14 cellular contexts compared by ENCODE assay signal in the genomic region with DNA sequence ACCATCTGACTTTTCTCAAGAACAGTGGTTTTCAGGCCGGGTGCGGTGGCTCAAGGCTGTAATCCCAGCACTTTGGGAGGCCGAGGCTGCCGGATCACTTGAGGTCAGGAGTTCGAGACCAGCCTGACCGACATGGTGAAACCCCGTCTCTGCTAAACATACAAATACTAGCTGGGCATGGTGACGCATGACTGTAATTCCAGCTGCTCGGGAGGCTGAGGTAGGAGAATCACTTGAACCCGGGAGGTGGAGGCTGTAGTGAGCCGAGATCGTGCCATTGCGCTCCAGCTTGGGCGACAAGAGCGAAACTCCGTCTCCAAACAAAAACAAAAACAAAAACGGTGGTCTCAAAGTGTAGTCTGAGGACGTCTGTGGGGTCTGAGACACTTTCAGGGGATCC. TPM values are rescaled to one million over a fixed set of nuclear protein-coding genes. Genes with fewer than 3 reads are reported as not detected.
DNase-seq lines count a peak whose midpoint lies in the region; ATAC-seq, FAIRE-seq and TF ChIP-seq lines count a peak whose summit lies in the region.
"Not testable (repeated sequence)": the region's sequence is repeated elsewhere in the genome, so short reads cannot be mapped to it uniquely, and the experiment has no call there.
"Had no signal": no experiment of that assay in that cellular context is flagged by ENCODE, and none has a peak within 500 bp of the region (broad histone marks: within the 10 kb centered on the region; RNA-seq: fewer than 3 reads in every experiment).

No MANE protein-coding gene starts in this region.

- not testable (repeated sequence) for H3K23me2 ChIP-seq in H1 (ENCODE audit: low read depth, low read length)

- H3K79me2 ChIP-seq in SK-N-SH (ENCODE audit: insufficient read depth), result peaks cover 41% of the 10 kb centered on the region
- H3K79me2 ChIP-seq in H1 (ENCODE audit: control insufficient read depth in 1 of 2, insufficient read depth in 2 of 2, low read length in 2 of 2), result not testable (repeated sequence)
- peaks cover 42% of the 10 kb centered on the region for H3K79me2 ChIP-seq in hepatocyte

- H3K9me2 ChIP-seq in SK-N-SH; hepatocyte (replicated peaks; ENCODE audit: insufficient read depth): not testable (repeated sequence)

- H2BK12ac ChIP-seq in H1 (ENCODE audit: low read depth, low read length), result not testable (repeated sequence)

- FAIRE-seq in H1 (lab: Jason Lieb, UNC), result not testable (repeated sequence)

- not testable (repeated sequence) for H2BK120ac ChIP-seq in H1 (replicated peaks; ENCODE audit: low read depth, low read length)

- H3K9me3 ChIP-seq in HUES6 (ENCODE audit: control insufficient read depth, insufficient read depth, low read depth, low read length); SK-N-SH; H1 (ENCODE audit: insufficient read depth in 2 of 2, low read depth in 1 of 2, low read length in 1 of 2); hepatocyte (ENCODE audit: low read depth): not testable (repeated sequence)

- not testable (repeated sequence) for H3K4ac ChIP-seq in H1 (replicated peaks; ENCODE audit: insufficient read length, low read depth, low read length)

- H3K4me1 ChIP-seq in HUES6 (ENCODE audit: control insufficient read depth, insufficient read depth, low read length); SK-N-SH (ENCODE audit: control insufficient read depth in 1 of 2, insufficient read depth in 2 of 2, low read depth in 1 of 2, low read length in 1 of 2); H1 (replicated peaks in 1 of 4; ENCODE audit: control insufficient read depth in 3 of 4, insufficient read depth in 4 of 4, low read length in 3 of 4); hepatocyte (ENCODE audit: insufficient read depth): not testable (repeated sequence)

- peak overlapping the region; percentile 72 for H3K4me3 Mint-ChIP-seq in activated naive CD4-positive, alpha-beta T cell treated with anti-CD3 and anti-CD28 coated beads, Interleukin-2, amount 10 ng/mL, durations not matched to agents 7 days and 5 days
- peak overlapping the region; percentile 79 to 83 (median 83) for H3K4me3 Mint-ChIP-seq in nephron
- H3K4me3 Mint-ChIP-seq in stimulated activated effector memory CD8-positive, alpha-beta T cell treated with anti-CD3 and anti-CD28 coated beads, Interleukin-12 subunit alpha, Interleukin-12 subunit beta, amount 100 ng/mL, for 72 hours, result peak overlapping the region; percentile 97

- not testable (repeated sequence) for H4K91ac ChIP-seq in H1 (replicated peaks; ENCODE audit: insufficient read length, low read length)

- not testable (repeated sequence) for H2AFZ ChIP-seq in SK-N-SH (ENCODE audit: low read depth); H1 (ENCODE audit: low read length); hepatocyte

- H3K18ac ChIP-seq in H1 (ENCODE audit: extremely low read depth, low read length), result not testable (repeated sequence)

- 74% methylated on average over 18 of the region's 18 CpGs for WGBS in SK-N-SH (ENCODE audit: low lambda C conversion rate)
- 90% methylated on average over 18 of the region's 18 CpGs; no CpG with 5 or more reads in 1 of the 2 experiments for WGBS in H1 (ENCODE audit: extremely low coverage in 1 of 2, insufficient coverage in 1 of 2, insufficient read length in 1 of 2, insufficient replicate concordance in 2 of 2, low coverage in 1 of 2, low lambda C conversion rate in 2 of 2, missing lambda C conversion rate in 1 of 2), 2 experiments
- WGBS in hepatocyte (ENCODE audit: low lambda C conversion rate, missing lambda C conversion rate), result 91% methylated on average over 18 of the region's 18 CpGs

- H3K56ac ChIP-seq in H1 (replicated peaks; ENCODE audit: insufficient read length, low read depth, low read length), result not testable (repeated sequence)

- peaks cover 26% of the 10 kb centered on the region for H3K36me3 ChIP-seq in HUES6 (ENCODE audit: control insufficient read depth, insufficient read depth, low read length)
- peaks cover 21 to 29% of the 10 kb centered on the region in 2 experiments for H3K36me3 ChIP-seq in SK-N-SH (replicated peaks in 1 of 2; ENCODE audit: control insufficient read depth in 1 of 2, insufficient read depth in 2 of 2, low read length in 1 of 2)
- peaks cover 5 to 16% (median 10%) of the 10 kb centered on the region in 4 experiments; a peak in 5 of 8 replicates for H3K36me3 ChIP-seq in H1 (ENCODE audit: control insufficient read depth in 2 of 4, insufficient read depth in 4 of 4, low read length in 3 of 4)
- not testable (repeated sequence) for H3K36me3 ChIP-seq in hepatocyte (replicated peaks; ENCODE audit: insufficient read depth, low read depth)

- not testable (repeated sequence) for H3K79me1 ChIP-seq in H1 (ENCODE audit: low read depth, low read length)

- not testable (repeated sequence) for H2BK5ac ChIP-seq in H1 (ENCODE audit: low read depth, low read length)

- not testable (repeated sequence) for DNase-seq in SK-N-SH; activated naive CD4-positive, alpha-beta T cell treated with anti-CD3 and anti-CD28 coated beads, Interleukin-2, amount 10 ng/mL, durations not matched to agents 7 days and 5 days; H1 (ENCODE audit: low read depth in 1 of 2, low spot score in 2 of 2); hepatocyte (ENCODE audit: low spot score); stimulated activated effector memory CD8-positive, alpha-beta T cell treated with anti-CD3 and anti-CD28 coated beads, Interleukin-12 subunit alpha, Interleukin-12 subunit beta, amount 100 ng/mL, for 72 hours (ENCODE audit: low spot score in 2 of 2)

- not testable (repeated sequence) for TF ChIP-seq EP300 in SK-N-SH (IDR thresholded peaks at IDR 0.05; ENCODE audit: borderline replicate concordance in 1 of 2, low read depth in 1 of 2, low read length in 1 of 2); H1 (IDR thresholded peaks at IDR 0.05; ENCODE audit: borderline replicate concordance in 1 of 2, low read depth in 2 of 2, low read length in 2 of 2)

- not testable (repeated sequence) for H3K9me3 Mint-ChIP-seq in activated naive CD4-positive, alpha-beta T cell treated with anti-CD3 and anti-CD28 coated beads, Interleukin-2, amount 10 ng/mL, durations not matched to agents 7 days and 5 days; nephron; stimulated activated effector memory CD8-positive, alpha-beta T cell treated with anti-CD3 and anti-CD28 coated beads, Interleukin-12 subunit alpha, Interleukin-12 subunit beta, amount 100 ng/mL, for 72 hours

- H3K9ac ChIP-seq in HUES6 (ENCODE audit: low read length); H1 (replicated peaks in 1 of 4; ENCODE audit: extremely low read depth in 1 of 4, low read depth in 3 of 4, low read length in 3 of 4): not testable (repeated sequence)
- H3K9ac ChIP-seq in SK-N-SH, result peak overlapping the region; percentile 84; the same call in 1 of the 2 replicates

- TF ChIP-seq POLR2A in H1 (IDR thresholded peaks at IDR 0.05; ENCODE audit: control extremely low read depth in 1 of 2, low read depth in 2 of 2, low read length in 2 of 2), result not testable (repeated sequence)

- not testable (repeated sequence) for TF ChIP-seq RAD21 in SK-N-SH (IDR thresholded peaks at IDR 0.05; ENCODE audit: low read length); H1 (IDR thresholded peaks at IDR 0.05 in 1 of 2, conservative IDR thresholded peaks at IDR 0.05 in 1 of 2; ENCODE audit: low read depth in 2 of 2, low read length in 2 of 2)

- not testable (repeated sequence) for H3K14ac ChIP-seq in H1 (ENCODE audit: insufficient read length)

- not testable (repeated sequence) for TF ChIP-seq CTCF in C4-2B (conservative IDR thresholded peaks at IDR 0.05); SK-N-SH (IDR thresholded peaks at IDR 0.05); H1 (IDR thresholded peaks at IDR 0.05; ENCODE audit: control extremely low read depth in 1 of 3, insufficient read depth in 1 of 3, low read depth in 1 of 3, low read length in 3 of 3); hepatocyte (IDR thresholded peaks at IDR 0.05; ENCODE audit: poor library complexity); nephron (IDR thresholded peaks at IDR 0.05; ENCODE audit: unreplicated experiment in 3 of 3)

- not testable (repeated sequence) for H2BK20ac ChIP-seq in H1 (ENCODE audit: low read length)

- H3K4me1 Mint-ChIP-seq in activated naive CD4-positive, alpha-beta T cell treated with anti-CD3 and anti-CD28 coated beads, Interleukin-2, amount 10 ng/mL, durations not matched to agents 7 days and 5 days, result peaks cover 28% of the 10 kb centered on the region
- peaks cover 11% of the 10 kb centered on the region for H3K4me1 Mint-ChIP-seq in nephron
- peaks cover 26% of the 10 kb centered on the region for H3K4me1 Mint-ChIP-seq in stimulated activated effector memory CD8-positive, alpha-beta T cell treated with anti-CD3 and anti-CD28 coated beads, Interleukin-12 subunit alpha, Interleukin-12 subunit beta, amount 100 ng/mL, for 72 hours

- CTCF ChIA-PET in SK-N-SH (lab: Yijun Ruan, JAX) (interaction anchor here (0.7 to 6.3 kb wide), 3 partner anchors 90 to 429 kb away, joined by 4 to 47 read pairs (median 4); a partner anchor contains a TSS), H1 (lab: Charles Lee; ENCODE audit: partially characterized antibody) (interaction anchor here (0.6 to 7.5 kb wide), 12 partner anchors 11 to 331 kb away, joined by 3 to 52 read pairs (median 6); a partner anchor contains a TSS)
- CTCF ChIA-PET in activated naive CD4-positive, alpha-beta T cell treated with anti-CD3 and anti-CD28 coated beads, Interleukin-2, amount 10 ng/mL, durations not matched to agents 7 days and 5 days (lab: Charles Lee), result interaction anchor here (0.9 to 5.7 kb wide), 2 partner anchors 12 to 331 kb away, joined by 4 to 48 read pairs; no protein-coding TSS in a partner anchor

- H3K27ac Mint-ChIP-seq in activated naive CD4-positive, alpha-beta T cell treated with anti-CD3 and anti-CD28 coated beads, Interleukin-2, amount 10 ng/mL, durations not matched to agents 7 days and 5 days, result not testable (repeated sequence)
- H3K27ac Mint-ChIP-seq in nephron, result peak overlapping the region in 2 of 3 experiments; percentile 54 to 65
- peak overlapping the region; percentile 56 for H3K27ac Mint-ChIP-seq in stimulated activated effector memory CD8-positive, alpha-beta T cell treated with anti-CD3 and anti-CD28 coated beads, Interleukin-12 subunit alpha, Interleukin-12 subunit beta, amount 100 ng/mL, for 72 hours

- H4K20me1 ChIP-seq in SK-N-SH (ENCODE audit: insufficient read depth); H1 (replicated peaks in 1 of 2; ENCODE audit: control insufficient read depth in 1 of 2, insufficient read depth in 2 of 2, low read length in 2 of 2); hepatocyte (ENCODE audit: insufficient read depth, poor library complexity, severe bottlenecking): not testable (repeated sequence)

- H2BK15ac ChIP-seq in H1 (ENCODE audit: low read length), result not testable (repeated sequence)

- peak overlapping the region; percentile 96 for H3K4me3 ChIP-seq in HUES6 (ENCODE audit: low read depth, low read length)
- H3K4me3 ChIP-seq in SK-N-SH (ENCODE audit: low read depth in 2 of 2, low read length in 1 of 2), result peak overlapping the region; percentile 72
- H3K4me3 ChIP-seq in H1 (ENCODE audit: extremely low read depth in 1 of 4, insufficient read depth in 2 of 4, low read depth in 3 of 4, low read length in 4 of 4), result peak overlapping the region; percentile 93 to 97 (median 94); a peak in 5 of 8 replicates
- H3K4me3 ChIP-seq in hepatocyte, result peak overlapping the region; percentile 64

- not testable (repeated sequence) for H4K5ac ChIP-seq in H1 (ENCODE audit: insufficient read length, low read depth, low read length)

- not testable (repeated sequence) for ATAC-seq in stimulated activated effector memory CD8-positive, alpha-beta T cell treated with anti-CD3 and anti-CD28 coated beads, Interleukin-12 subunit alpha, Interleukin-12 subunit beta, amount 100 ng/mL, for 72 hours

- H4K8ac ChIP-seq in H1 (ENCODE audit: extremely low read depth, insufficient read depth, low read length), result not testable (repeated sequence)

- H3K27me3 ChIP-seq in HUES6 (ENCODE audit: control insufficient read depth, insufficient read depth, low read length); SK-N-SH (ENCODE audit: insufficient read depth); H1 (replicated peaks in 1 of 4; ENCODE audit: control insufficient read depth in 3 of 4, extremely low read depth in 1 of 4, insufficient read depth in 3 of 4, low read length in 3 of 4); hepatocyte: not testable (repeated sequence)

- H3K27me3 Mint-ChIP-seq in activated naive CD4-positive, alpha-beta T cell treated with anti-CD3 and anti-CD28 coated beads, Interleukin-2, amount 10 ng/mL, durations not matched to agents 7 days and 5 days; nephron (ENCODE audit: low read depth): not testable (repeated sequence)

- H3K23ac ChIP-seq in H1 (ENCODE audit: insufficient read length), result not testable (repeated sequence)

- H2AK5ac ChIP-seq in H1 (ENCODE audit: low read depth, low read length), result not testable (repeated sequence)

- POLR2A ChIA-PET in SK-N-SH (lab: Yijun Ruan, JAX) (interaction anchor here (0.6 to 1.2 kb wide), 2 partner anchors 236 to 275 kb away, joined by 3 to 8 read pairs; a partner anchor contains a TSS), H1 (lab: Charles Lee; ENCODE audit: partially characterized antibody) (interaction anchor here (1.0 to 1.8 kb wide), 4 partner anchors 26 to 295 kb away, joined by 3 to 5 read pairs (median 4); a partner anchor contains a TSS)

- H3K36me3 Mint-ChIP-seq in activated naive CD4-positive, alpha-beta T cell treated with anti-CD3 and anti-CD28 coated beads, Interleukin-2, amount 10 ng/mL, durations not matched to agents 7 days and 5 days, result peaks cover 16% of the 10 kb centered on the region
- peaks cover 16% of the 10 kb centered on the region for H3K36me3 Mint-ChIP-seq in nephron (ENCODE audit: low read depth)
- peaks cover 41% of the 10 kb centered on the region for H3K36me3 Mint-ChIP-seq in stimulated activated effector memory CD8-positive, alpha-beta T cell treated with anti-CD3 and anti-CD28 coated beads, Interleukin-12 subunit alpha, Interleukin-12 subunit beta, amount 100 ng/mL, for 72 hours

- H3K27ac ChIP-seq in C4-2B (peak overlapping the region; percentile 9; the same call in 1 of the 2 replicates), SK-N-SH (ENCODE audit: low read depth in 2 of 2, low read length in 1 of 2) (peak overlapping the region in 1 of 2 experiments; percentile 79; a peak in 1 of 4 replicates)
- not testable (repeated sequence) for H3K27ac ChIP-seq in HUES6 (ENCODE audit: low read depth, low read length); H1 (ENCODE audit: low read depth, low read length); hepatocyte

- peaks cover 12% of the 10 kb centered on the region for H3F3A ChIP-seq in SK-N-SH (replicated peaks; ENCODE audit: insufficient read depth)

- H3K4me2 ChIP-seq in SK-N-SH (peak overlapping the region; percentile 78), H1 (ENCODE audit: insufficient read depth in 1 of 2, low read depth in 2 of 2, low read length in 2 of 2) (peak overlapping the region; percentile 69 to 70), hepatocyte (peak overlapping the region; percentile 79)

RNA-seq across cellular contexts. Expression of a gene that starts 1.2 kb away (rescaled TPM):
- polyA plus RNA-seq in SK-N-SH (2012; rRNA removed) (29.8 and 35.5 TPM in 2 replicates), H1 (2011; rRNA removed) (13.2 and 20.5 TPM in 2 replicates), hepatocyte (26.8 and 27.7 TPM in 2 replicates)
- polyA plus RNA-seq in SK-N-SH (2012; cell fraction: cytosol; rRNA removed), result 47.9 and 55.7 TPM in 2 replicates
- polyA plus RNA-seq in SK-N-SH (2012; cell fraction: nucleus; rRNA removed), result 6.6 and 12.2 TPM in 2 replicates
- total RNA-seq in H1 (2021; fragmentation: NEBNext Ultra II Directional; extraction: Animal tissue kit (Norgen Biotek cat#: 25700)), result 32.0 and 33.6 TPM in 2 replicates
- polyA plus RNA-seq in H1 (2011; cell fraction: cytosol; rRNA removed), result 28.0 TPM
- polyA plus RNA-seq in H1 (2011; cell fraction: nucleus; rRNA removed), result 5.8 TPM
- polyA plus RNA-seq in H1 (2012, experiment 1 of 2), result 17.5 to 26.9 TPM (median 19.3 TPM) in 4 replicates
- polyA plus RNA-seq in H1 (2012, experiment 2 of 2), result 4.3 TPM
- 30.8 TPM for polyA plus RNA-seq in H1 (2013, experiment 1 of 2)
- 33.4 TPM for polyA plus RNA-seq in H1 (2013, experiment 2 of 2)
- 10.7 and 13.1 TPM in 2 replicates for polyA minus RNA-seq in H1 (2011; rRNA and poly(A)+ RNA removed)
- polyA minus RNA-seq in H1 (2011; cell fraction: cytosol; rRNA and poly(A)+ RNA removed), result 8.7 TPM
- polyA minus RNA-seq in H1 (2011; cell fraction: nucleus; rRNA and poly(A)+ RNA removed), result 9.8 TPM
- 38.6 and 42.8 TPM in 2 replicates for total RNA-seq in hepatocyte

RNA-seq across cellular contexts. Expression of a gene that starts 21.7 kb away (rescaled TPM):
- polyA plus RNA-seq in SK-N-SH (2012; rRNA removed), result 1.0 and 1.2 TPM in 2 replicates
- polyA plus RNA-seq in SK-N-SH (2012; cell fraction: cytosol; rRNA removed), result 0.51 and 0.79 TPM in 2 replicates
- 2.2 and 2.4 TPM in 2 replicates for polyA plus RNA-seq in SK-N-SH (2012; cell fraction: nucleus; rRNA removed)
- total RNA-seq in H1 (2021; fragmentation: NEBNext Ultra II Directional; extraction: Animal tissue kit (Norgen Biotek cat#: 25700)), result 0.98 and 1.4 TPM in 2 replicates
- polyA plus RNA-seq in H1 (2011; rRNA removed), result 0.53 and 1.4 TPM in 2 replicates
- polyA plus RNA-seq in H1 (2011; cell fraction: cytosol; rRNA removed), result 0.87 TPM
- polyA plus RNA-seq in H1 (2011; cell fraction: nucleus; rRNA removed), result 1.2 TPM
- 1.3 to 2.4 TPM (median 2.3 TPM) in 4 replicates for polyA plus RNA-seq in H1 (2012, experiment 1 of 2)
- polyA plus RNA-seq in H1 (2012, experiment 2 of 2), result not detected
- polyA plus RNA-seq in H1 (2013, experiment 1 of 2), result 0.26 TPM
- 0.26 TPM for polyA plus RNA-seq in H1 (2013, experiment 2 of 2)
- polyA minus RNA-seq in H1 (2011; rRNA and poly(A)+ RNA removed), result 0.76 and 0.83 TPM in 2 replicates
- not detected for polyA minus RNA-seq in H1 (2011; cell fraction: cytosol; rRNA and poly(A)+ RNA removed)
- 0.60 TPM for polyA minus RNA-seq in H1 (2011; cell fraction: nucleus; rRNA and poly(A)+ RNA removed)
- 0.72 and 0.93 TPM in 2 replicates for total RNA-seq in hepatocyte
- polyA plus RNA-seq in hepatocyte, result 0.41 TPM in 1 of 2 replicates, not detected in the other

RNA-seq across cellular contexts. Expression of a gene that starts 43.3 kb away (rescaled TPM):
- polyA plus RNA-seq in SK-N-SH (2012; rRNA removed), result 0.77 and 0.88 TPM in 2 replicates
- 0.68 and 1.3 TPM in 2 replicates for polyA plus RNA-seq in SK-N-SH (2012; cell fraction: cytosol; rRNA removed)
- polyA plus RNA-seq in SK-N-SH (2012; cell fraction: nucleus; rRNA removed), result 0.29 and 0.39 TPM in 2 replicates
- total RNA-seq in H1 (2021; fragmentation: NEBNext Ultra II Directional; extraction: Animal tissue kit (Norgen Biotek cat#: 25700)), result 4.6 and 5.2 TPM in 2 replicates
- 23.4 and 24.6 TPM in 2 replicates for polyA plus RNA-seq in H1 (2011; rRNA removed)
- 18.1 TPM for polyA plus RNA-seq in H1 (2011; cell fraction: cytosol; rRNA removed)
- polyA plus RNA-seq in H1 (2011; cell fraction: nucleus; rRNA removed), result 11.5 TPM
- 7.1 to 11.5 TPM (median 9.3 TPM) in 4 replicates for polyA plus RNA-seq in H1 (2012, experiment 1 of 2)
- 8.3 TPM for polyA plus RNA-seq in H1 (2012, experiment 2 of 2)
- polyA plus RNA-seq in H1 (2013, experiment 1 of 2), result 3.1 TPM
- 3.5 TPM for polyA plus RNA-seq in H1 (2013, experiment 2 of 2)
- 7.7 and 9.4 TPM in 2 replicates for polyA minus RNA-seq in H1 (2011; rRNA and poly(A)+ RNA removed)
- 2.9 TPM for polyA minus RNA-seq in H1 (2011; cell fraction: cytosol; rRNA and poly(A)+ RNA removed)
- polyA minus RNA-seq in H1 (2011; cell fraction: nucleus; rRNA and poly(A)+ RNA removed), result 6.3 TPM
- 0.43 and 0.92 TPM in 2 replicates for total RNA-seq in hepatocyte
- polyA plus RNA-seq in hepatocyte, result 0.75 and 3.1 TPM in 2 replicates
- total RNA-seq: left colon; NCI-H460; Peyer's patch; T-helper 2 cell treated with Interferon-gamma antibody and Interleukin-4, amounts not matched to agents 100 ng/mL and 5 ng/mL, for 36 hours had no signal
- polyA plus RNA-seq: CD14-positive monocyte, pancreas had no signal
